In genomic region chr1:109863699-109864062, GRCh38 we compare ENCODE assay signal across 17 cellular contexts. TPM values are rescaled to one million over a fixed set of nuclear protein-coding genes. Genes with fewer than 3 reads are reported as not detected.
DNase-seq lines count a peak whose midpoint lies in the region; ATAC-seq and TF ChIP-seq lines count a peak whose summit lies in the region.
"Had no signal": no experiment of that assay in that cellular context is flagged by ENCODE, and none has a peak within 500 bp of the region (broad histone marks: within the 10 kb centered on the region; RNA-seq: fewer than 3 reads in every experiment).

No MANE protein-coding gene starts in this region.

- no peak overlapping the region for H3K9ac ChIP-seq in skeletal muscle satellite cell (ENCODE audit: low read depth, low read length)

- in situ Hi-C loops in Panc1 (cut with HindIII; ENCODE audit: low pct_unique_long_range_greater_than_20kb, low sequenced_read_pairs): no loop called here

- POLR2A ChIA-PET in Panc1 (lab: Charles Lee): interaction anchor here (0.7 kb wide), 1 partner anchor 9 kb away, joined by 3 read pairs; no protein-coding TSS in a partner anchor
- POLR2A ChIA-PET in PC-9 (lab: Charles Lee; ENCODE audit: unreplicated experiment): interaction anchor here (0.5 kb wide), 1 partner anchor 130 kb away, joined by 3 read pairs; no protein-coding TSS in a partner anchor

- H3K27ac ChIP-seq in GM23338 (ENCODE audit: low read depth): peak overlapping the region; percentile 53; the same call in 1 of the 2 replicates
- peak overlapping the region; percentile 39 for H3K27ac ChIP-seq in Panc1 (ENCODE audit: low read length)
- H3K27ac ChIP-seq in PC-9: no peak overlapping the region
- H3K27ac ChIP-seq in right cardiac atrium (ENCODE audit: low read length): no peak overlapping the region
- H3K27ac ChIP-seq: pancreas, thoracic aorta had no signal

- H3K27me3 ChIP-seq in GM23338 (ENCODE audit: insufficient read depth): no peaks in the 10 kb centered on the region
- H3K27me3 ChIP-seq in Panc1 (ENCODE audit: control insufficient read depth, insufficient read depth, low read length): no peaks in the 10 kb centered on the region
- no peaks in the 10 kb centered on the region for H3K27me3 ChIP-seq in skeletal muscle satellite cell (ENCODE audit: control insufficient read depth, insufficient read depth, low read length)
- no peaks in the 10 kb centered on the region for H3K27me3 ChIP-seq in PC-9 (ENCODE audit: insufficient read depth, low read depth)
- no peaks in the 10 kb centered on the region for H3K27me3 ChIP-seq in right cardiac atrium (ENCODE audit: control insufficient read depth, insufficient read depth)
- H3K27me3 ChIP-seq: BE2C, pancreas had no signal

- CTCF ChIA-PET in Panc1 (lab: Charles Lee): no interaction called here
- CTCF ChIA-PET in PC-9 (lab: Charles Lee): no interaction called here

- H3K9me3 ChIP-seq in Panc1 (ENCODE audit: control insufficient read depth, insufficient read depth, low read depth, low read length) (no peaks in the 10 kb centered on the region), skeletal muscle satellite cell (replicated peaks; ENCODE audit: low read length) (no peaks in the 10 kb centered on the region), PC-9 (ENCODE audit: insufficient read depth, low read depth) (0 out of 2 replicates have a peak, but pooled peaks cover 3% of the 10 kb centered on the region), right cardiac atrium (ENCODE audit: control insufficient read depth, low read length) (no peaks in the 10 kb centered on the region)
- H3K9me3 ChIP-seq: pancreas, thoracic aorta had no signal

- intact Hi-C loops in Panc1 (cut with micrococcal nuclease; ENCODE audit: unreplicated experiment) (no loop called here), PC-9 (cut with micrococcal nuclease; ENCODE audit: unreplicated experiment) (no loop called here), right cardiac atrium (cut with DNase I) (no loop called here)

- H3K79me2 ChIP-seq in GM23338 (replicated peaks; ENCODE audit: insufficient read depth): no peaks in the 10 kb centered on the region
- no peaks in the 10 kb centered on the region for H3K79me2 ChIP-seq in PC-9 (ENCODE audit: low read depth)

- H3K9me2 ChIP-seq in GM23338 (ENCODE audit: insufficient read depth) (no peaks in the 10 kb centered on the region), PC-9 (ENCODE audit: insufficient read depth) (no peaks in the 10 kb centered on the region)

- H3K27me3 Mint-ChIP-seq in GM23338 (ENCODE audit: insufficient read depth, low read depth, poor library complexity): peaks cover 3% of the 10 kb centered on the region

- ATAC-seq in GM23338: no peak
- ATAC-seq in Panc1: no peak
- no peak for ATAC-seq in right cardiac atrium

- H3K4me1 ChIP-seq in GM23338 (ENCODE audit: insufficient read depth) (peaks cover 19% of the 10 kb centered on the region), Panc1 (ENCODE audit: control insufficient read depth, insufficient read depth, low read length) (peaks cover 5% of the 10 kb centered on the region; the same call in 1 of the 2 replicates), skeletal muscle satellite cell (ENCODE audit: control insufficient read depth, insufficient read depth, low read length) (peaks cover 7% of the 10 kb centered on the region), PC-9 (replicated peaks; ENCODE audit: insufficient read depth) (peaks cover 6% of the 10 kb centered on the region; the same call in 1 of the 2 replicates), right cardiac atrium (ENCODE audit: control insufficient read depth, insufficient read depth, low read length) (peaks cover 8% of the 10 kb centered on the region)
- H3K4me1 ChIP-seq: BE2C, pancreas had no signal

- H3K4me3 Mint-ChIP-seq in GM23338: no peak overlapping the region
- H3K4me3 Mint-ChIP-seq: effector memory CD8-positive, alpha-beta T cell had no signal

- H4K20me1 ChIP-seq in GM23338 (replicated peaks; ENCODE audit: insufficient read depth) (no peaks in the 10 kb centered on the region), PC-9 (ENCODE audit: insufficient read depth) (no peaks in the 10 kb centered on the region)

- no TSS peak for BruUV-seq in Panc1 (replicated peaks; lab: Mats Ljungman, UMichigan)
- no TSS peak for BruUV-seq in PC-9 (replicated peaks; lab: Mats Ljungman, UMichigan)

- H3F3A ChIP-seq in GM23338 (replicated peaks; ENCODE audit: low read depth) (no peaks in the 10 kb centered on the region), PC-9 (ENCODE audit: insufficient read depth, low read depth) (peaks cover 9% of the 10 kb centered on the region)

- H3K4me2 ChIP-seq in GM23338 (no peak overlapping the region), skeletal muscle satellite cell (ENCODE audit: low read length) (peak overlapping the region; percentile 1), PC-9 (no peak overlapping the region)

- H3K27ac Mint-ChIP-seq in GM23338: no peak overlapping the region
- H3K27ac Mint-ChIP-seq: effector memory CD8-positive, alpha-beta T cell had no signal

- H3K36me3 ChIP-seq in GM23338 (ENCODE audit: insufficient read depth): peaks cover 5% of the 10 kb centered on the region; the same call in 1 of the 2 replicates
- no peaks in the 10 kb centered on the region for H3K36me3 ChIP-seq in Panc1 (ENCODE audit: control insufficient read depth, insufficient read depth, low read length)
- no peaks in the 10 kb centered on the region for H3K36me3 ChIP-seq in skeletal muscle satellite cell (ENCODE audit: insufficient read depth, low read length)
- no peaks in the 10 kb centered on the region for H3K36me3 ChIP-seq in PC-9 (ENCODE audit: low read depth)
- H3K36me3 ChIP-seq: BE2C, pancreas, thoracic aorta had no signal

- no peak for DNase-seq in GM23338 (ENCODE audit: low spot score)
- no peak for DNase-seq in Panc1 (ENCODE audit: low read depth, low spot score)
- peak; percentile 44 for DNase-seq in fibroblast of mammary gland (ENCODE audit: low read depth)
- no peak for DNase-seq in PC-9
- DNase-seq in GM19240 (ENCODE audit: insufficient read length, low spot score): no peak
- DNase-seq in activated gamma-delta T cell treated with Interleukin-2 at 50 U/mL for 16 hours: no peak
- DNase-seq in right cardiac atrium: no peak
- DNase-seq: activated CD4-positive, alpha-beta T cell treated with anti-CD3 and anti-CD28 coated beads, Interleukin-2, amount 50 U/mL, for 4 hours; activated T-cell treated with anti-CD3 and anti-CD28 coated beads, Interleukin-2, amount 50 U/mL, for 1 hour; BE2C; central memory CD4-positive, alpha-beta T cell; effector memory CD8-positive, alpha-beta T cell; kidney glomerular epithelial cell; NCI-H524 treated with DMSO at 0.1 percent for 48 hours; pancreas had no signal

- peaks cover 19% of the 10 kb centered on the region for H3K4me1 Mint-ChIP-seq in GM23338

- H2AFZ ChIP-seq in GM23338 (no peak overlapping the region), PC-9 (no peak overlapping the region)

- TF ChIP-seq CTCF in GM23338 (conservative IDR thresholded peaks at IDR 0.05; ENCODE audit: low read depth in 2 of 2): no peak
- TF ChIP-seq CTCF in Panc1 (IDR thresholded peaks at IDR 0.05): no peak
- TF ChIP-seq CTCF in fibroblast of mammary gland (conservative IDR thresholded peaks at IDR 0.05; ENCODE audit: control insufficient read depth, insufficient read depth, low read depth, low read length): no peak
- no peak for TF ChIP-seq CTCF in PC-9 (conservative IDR thresholded peaks at IDR 0.05)

- no peak overlapping the region for H3K4me3 ChIP-seq in GM23338
- H3K4me3 ChIP-seq in Panc1 (ENCODE audit: low read depth in 2 of 2, low read length in 2 of 2): no peak overlapping the region
- H3K4me3 ChIP-seq in fibroblast of mammary gland (ENCODE audit: control insufficient read depth, low read depth, low read length): no peak overlapping the region
- H3K4me3 ChIP-seq in skeletal muscle satellite cell (ENCODE audit: low read length): no peak overlapping the region
- no peak overlapping the region for H3K4me3 ChIP-seq in PC-9
- no peak overlapping the region for H3K4me3 ChIP-seq in right cardiac atrium (ENCODE audit: low read length)
- H3K4me3 ChIP-seq: pancreas, thoracic aorta had no signal

- peaks cover 11% of the 10 kb centered on the region; the same call in 2 of the 3 replicates for H3K36me3 Mint-ChIP-seq in GM23338 (ENCODE audit: low read depth)

- H3K9me3 Mint-ChIP-seq in GM23338: peaks cover 28% of the 10 kb centered on the region; the same call in 2 of the 3 replicates
- H3K9me3 Mint-ChIP-seq: effector memory CD8-positive, alpha-beta T cell had no signal

TF ChIP-seq in GM23338, 12 proteins besides CTCF, POLR2A, EP300 and RAD21:
- TF ChIP-seq CREB1 (CRISPR knock-in tag; IDR thresholded peaks at IDR 0.05; ENCODE audit: low read depth): no peak
- TF ChIP-seq ZNF331 (CRISPR knock-in tag; IDR thresholded peaks at IDR 0.05; ENCODE audit: low read depth): no peak
- TF ChIP-seq EZH2 (IDR thresholded peaks at IDR 0.05; ENCODE audit: low read depth, unreplicated experiment): no peak
- TF ChIP-seq EZH2phosphoT487 (IDR thresholded peaks at IDR 0.05; ENCODE audit: unreplicated experiment): no peak
- TF ChIP-seq NANOG (IDR thresholded peaks at IDR 0.05; ENCODE audit: borderline replicate concordance): no peak
- no peak for TF ChIP-seq STAT1 (IDR thresholded peaks at IDR 0.05; ENCODE audit: unreplicated experiment)

RNA-seq across cellular contexts. Expression of gene CSF1, which starts 47.0 kb away (rescaled TPM):
- total RNA-seq in GM23338 (2014; rRNA removed; shearing (Covaris generic)): 3.5 and 6.3 TPM in 2 replicates
- polyA plus RNA-seq in GM23338 (2016; fragmentation: Nextera tagmentation; extraction: Ambion mirVana) (1.1 and 1.4 TPM in 2 replicates), right cardiac atrium (13.5 TPM)
- total RNA-seq in Panc1 (2021; ENCODE audit: unreplicated experiment) (217 TPM), PC-9 (2021) (29.8 and 35.2 TPM in 2 replicates), right cardiac atrium (10 to 100 TPM; 13.9 to 22.6 (median 19.4) TPM)
- 109 TPM for polyA plus RNA-seq in Panc1 (2012; ENCODE audit: insufficient read length)
- total RNA-seq in skeletal muscle satellite cell (2012; rRNA removed): 23.6 and 35.0 TPM in 2 replicates

Comparison
In these comparisons a context has a peak if more than half of its experiments do, and no peak if none do; other contexts are left out.
1. H3K27ac ChIP-seq: peak in GM23338 (single experiment) and Panc1 (single experiment); none in PC-9 (single experiment) and right cardiac atrium (single experiment).